ENCODE assay signal across 18 cellular contexts in genomic region chr16:4518281-4518680, GRCh38. TPM values are rescaled to one million over a fixed set of nuclear protein-coding genes. Genes with fewer than 3 reads are reported as not detected.
DNase-seq lines count a peak whose midpoint lies in the region; ATAC-seq and TF ChIP-seq lines count a peak whose summit lies in the region.
"Had no signal": no experiment of that assay in that cellular context is flagged by ENCODE, and none has a peak within 500 bp of the region (broad histone marks: within the 10 kb centered on the region; RNA-seq: fewer than 3 reads in every experiment).

No MANE protein-coding gene starts in this region.

- H3K27ac Mint-ChIP-seq in activated naive CD8-positive, alpha-beta T cell = peak overlapping the region; percentile 8
- no peak overlapping the region for H3K27ac Mint-ChIP-seq in activated naive CD8-positive, alpha-beta T cell treated with anti-CD3 and anti-CD28 coated beads, Interleukin-2, amount 50 U/mL, for 24 hours
- H3K27ac Mint-ChIP-seq in effector memory CD8-positive, alpha-beta T cell = peak overlapping the region; percentile 38 to 78
- peak overlapping the region; percentile 53 for H3K27ac Mint-ChIP-seq in type B pancreatic cell
- H3K27ac Mint-ChIP-seq: activated naive CD4-positive, alpha-beta T cell treated with anti-CD3 and anti-CD28 coated beads, Interleukin-2, amount 50 U/mL, for 24 hours; activated T-helper 2 cell treated with anti-CD3 and anti-CD28 coated beads, Interferon-gamma antibody, Interleukin-2, Interleukin-4, amounts not matched to agents 10 μg/mL and 5 μg/mL and 100 μg/mL, durations not matched to agents 14 hours and 24 hours and 36 hours; B cell; dendritic cell treated with granulocyte-macrophage colony-stimulating factor and Interleukin-4, amounts not matched to agents 40 ng/mL and 50 ng/mL, for 4 days had no signal

- H3K9ac ChIP-seq in MM.1S (ENCODE audit: low read length) = no peak overlapping the region

- no peaks in the 10 kb centered on the region for H3K9me2 ChIP-seq in MM.1S (replicated peaks; ENCODE audit: insufficient read depth, low read length)

- DNase-seq in activated naive CD8-positive, alpha-beta T cell treated with anti-CD3 and anti-CD28 coated beads, Interleukin-2, amount 50 U/mL, for 24 hours = no peak
- DNase-seq in MM.1S (no peak), type B pancreatic cell (ENCODE audit: extremely low spot score, unreplicated experiment) (no peak), COR-L47 (lab: John Stamatoyannopoulos, UW) (no peak), NCI-H82 (lab: John Stamatoyannopoulos, UW) (no peak)
- no peak for DNase-seq in effector memory CD8-positive, alpha-beta T cell
- no peak for DNase-seq in activated CD4-positive, CD25-positive, alpha-beta regulatory T cell treated with anti-CD3 and anti-CD28 coated beads, Interleukin-2, amount 50 U/mL, for 72 hours
- DNase-seq: naive B cell, T-helper 2 cell, thyroid gland had no signal

- H3K4me1 Mint-ChIP-seq in activated naive CD8-positive, alpha-beta T cell (ENCODE audit: low read depth) = peaks cover 36% of the 10 kb centered on the region
- peaks cover 37% of the 10 kb centered on the region for H3K4me1 Mint-ChIP-seq in activated naive CD8-positive, alpha-beta T cell treated with anti-CD3 and anti-CD28 coated beads, Interleukin-2, amount 50 U/mL, for 24 hours
- peaks cover 31 to 35% of the 10 kb centered on the region in 2 donors for H3K4me1 Mint-ChIP-seq in effector memory CD8-positive, alpha-beta T cell (ENCODE audit: low read depth in 2 of 2)
- H3K4me1 Mint-ChIP-seq in type B pancreatic cell (ENCODE audit: unreplicated experiment) = peaks cover 29% of the 10 kb centered on the region

- ATAC-seq in activated naive CD8-positive, alpha-beta T cell treated with anti-CD3 and anti-CD28 coated beads, Interleukin-2, amount 50 U/mL, for 24 hours = no peak
- no peak for ATAC-seq in effector memory CD8-positive, alpha-beta T cell (replicated peaks)
- ATAC-seq: stimulated activated naive CD8-positive, alpha-beta T cell treated with anti-CD3 and anti-CD28 coated beads, Interleukin-15, Interleukin-2, amounts not matched to agents 100 U/mL and 50 U/mL, for 24 hours had no signal

- peaks cover 49% of the 10 kb centered on the region for H3K4me1 ChIP-seq in MM.1S (ENCODE audit: low read length)

- TF ChIP-seq CTCF in MM.1S (IDR thresholded peaks at IDR 0.05; ENCODE audit: low read length) = no peak
- no peak for TF ChIP-seq CTCF in type B pancreatic cell (conservative IDR thresholded peaks at IDR 0.05)

- H2AFZ ChIP-seq in MM.1S (ENCODE audit: low read length) = no peak overlapping the region

- H3F3A ChIP-seq in MM.1S (ENCODE audit: insufficient read depth, low read length) = peaks cover 45% of the 10 kb centered on the region

- peaks cover 79% of the 10 kb centered on the region for H3K79me2 ChIP-seq in MM.1S (ENCODE audit: low read length)

- peak overlapping the region; percentile 3; the same call in 1 of the 2 replicates for H3K4me2 ChIP-seq in MM.1S (ENCODE audit: low read depth, low read length)

- H3K36me3 Mint-ChIP-seq in activated naive CD8-positive, alpha-beta T cell = no peaks in the 10 kb centered on the region
- H3K36me3 Mint-ChIP-seq in activated naive CD8-positive, alpha-beta T cell treated with anti-CD3 and anti-CD28 coated beads, Interleukin-2, amount 50 U/mL, for 24 hours (ENCODE audit: low read depth) = peaks cover 5% of the 10 kb centered on the region
- H3K36me3 Mint-ChIP-seq in effector memory CD8-positive, alpha-beta T cell (ENCODE audit: insufficient read depth) = peaks cover 16% of the 10 kb centered on the region
- H3K36me3 Mint-ChIP-seq in type B pancreatic cell = no peaks in the 10 kb centered on the region
- H3K36me3 Mint-ChIP-seq: activated naive CD4-positive, alpha-beta T cell treated with anti-CD3 and anti-CD28 coated beads, Interleukin-2, amount 50 U/mL, for 24 hours; naive B cell had no signal

- H3K27me3 ChIP-seq in MM.1S (replicated peaks; ENCODE audit: insufficient read depth, low read length) = no peaks in the 10 kb centered on the region
- H3K27me3 ChIP-seq: MG63, thyroid gland had no signal

- no peaks in the 10 kb centered on the region for H3K36me3 ChIP-seq in MM.1S (replicated peaks; ENCODE audit: insufficient read depth, low read length)
- H3K36me3 ChIP-seq: MG63, thyroid gland had no signal

- H3K27ac ChIP-seq in MM.1S (ENCODE audit: low read length) = peak overlapping the region; percentile 87; the same call in 1 of the 2 replicates
- H3K27ac ChIP-seq: thyroid gland had no signal

- no peak overlapping the region for H3K4me3 Mint-ChIP-seq in activated naive CD8-positive, alpha-beta T cell
- H3K4me3 Mint-ChIP-seq in activated naive CD8-positive, alpha-beta T cell treated with anti-CD3 and anti-CD28 coated beads, Interleukin-2, amount 50 U/mL, for 24 hours = no peak overlapping the region
- peak overlapping the region in 1 of 2 donors; percentile 34 for H3K4me3 Mint-ChIP-seq in effector memory CD8-positive, alpha-beta T cell
- no peak overlapping the region for H3K4me3 Mint-ChIP-seq in type B pancreatic cell
- H3K4me3 Mint-ChIP-seq: activated naive CD4-positive, alpha-beta T cell treated with anti-CD3 and anti-CD28 coated beads, Interleukin-2, amount 50 U/mL, for 24 hours; B cell; dendritic cell treated with granulocyte-macrophage colony-stimulating factor and Interleukin-4, amounts not matched to agents 40 ng/mL and 50 ng/mL, for 4 days; naive B cell had no signal

- H3K27me3 Mint-ChIP-seq in activated naive CD8-positive, alpha-beta T cell = no peaks in the 10 kb centered on the region
- no peaks in the 10 kb centered on the region for H3K27me3 Mint-ChIP-seq in activated naive CD8-positive, alpha-beta T cell treated with anti-CD3 and anti-CD28 coated beads, Interleukin-2, amount 50 U/mL, for 24 hours
- H3K27me3 Mint-ChIP-seq in effector memory CD8-positive, alpha-beta T cell = no peaks in the 10 kb centered on the region
- no peaks in the 10 kb centered on the region for H3K27me3 Mint-ChIP-seq in type B pancreatic cell
- H3K27me3 Mint-ChIP-seq: activated naive CD4-positive, alpha-beta T cell treated with anti-CD3 and anti-CD28 coated beads, Interleukin-2, amount 50 U/mL, for 24 hours; B cell; dendritic cell treated with granulocyte-macrophage colony-stimulating factor and Interleukin-4, amounts not matched to agents 40 ng/mL and 50 ng/mL, for 4 days; naive B cell had no signal

- no peaks in the 10 kb centered on the region for H4K20me1 ChIP-seq in MM.1S (ENCODE audit: insufficient read depth, low read length)

- no peak overlapping the region for H3K4me3 ChIP-seq in MM.1S (ENCODE audit: low read length)
- H3K4me3 ChIP-seq: MG63, thyroid gland had no signal

- H3K9me3 ChIP-seq in MM.1S (replicated peaks; ENCODE audit: insufficient read depth, low read length) = no peaks in the 10 kb centered on the region
- H3K9me3 ChIP-seq: MG63, thyroid gland had no signal

- H3K9me3 Mint-ChIP-seq in activated naive CD8-positive, alpha-beta T cell (ENCODE audit: low read depth) = no peaks in the 10 kb centered on the region
- no peaks in the 10 kb centered on the region for H3K9me3 Mint-ChIP-seq in activated naive CD8-positive, alpha-beta T cell treated with anti-CD3 and anti-CD28 coated beads, Interleukin-2, amount 50 U/mL, for 24 hours
- no peaks in the 10 kb centered on the region for H3K9me3 Mint-ChIP-seq in effector memory CD8-positive, alpha-beta T cell
- H3K9me3 Mint-ChIP-seq in type B pancreatic cell = no peaks in the 10 kb centered on the region
- H3K9me3 Mint-ChIP-seq: activated naive CD4-positive, alpha-beta T cell treated with anti-CD3 and anti-CD28 coated beads, Interleukin-2, amount 50 U/mL, for 24 hours; activated T-helper 2 cell treated with anti-CD3 and anti-CD28 coated beads, Interferon-gamma antibody, Interleukin-2, Interleukin-4, amounts not matched to agents 10 μg/mL and 5 μg/mL and 100 μg/mL, durations not matched to agents 14 hours and 24 hours and 36 hours; dendritic cell treated with granulocyte-macrophage colony-stimulating factor and Interleukin-4, amounts not matched to agents 40 ng/mL and 50 ng/mL, for 4 days; naive B cell had no signal

RNA-seq across cellular contexts. Expression of gene CDIP1, which starts 20.3 kb away (rescaled TPM):
- total RNA-seq in type B pancreatic cell (ENCODE audit: low replicate concordance) = 19.2 and 41.3 TPM in 2 replicates

RNA-seq across cellular contexts. Expression of gene C16orf96, which starts 37.9 kb away (rescaled TPM):
- 0.14 and 0.43 TPM in 2 replicates for total RNA-seq in type B pancreatic cell (ENCODE audit: low replicate concordance)
- total RNA-seq: activated T-helper 2 cell treated with anti-CD3 and anti-CD28 coated beads, Interferon-gamma antibody, Interleukin-2, Interleukin-4, amounts not matched to agents 10 μg/mL and 5 μg/mL and 100 μg/mL, durations not matched to agents 14 hours and 24 hours and 36 hours; osteoblast had no signal

RNA-seq across cellular contexts. Expression of gene HMOX2, which starts 42.1 kb away (rescaled TPM):
- 37.8 and 46.2 TPM in 2 replicates for total RNA-seq in type B pancreatic cell (ENCODE audit: low replicate concordance)

RNA-seq across cellular contexts. Expression of gene NMRAL1, which starts 43.9 kb away (rescaled TPM):
- total RNA-seq in type B pancreatic cell (ENCODE audit: low replicate concordance) = 48.3 and 49.1 TPM in 2 replicates
